26 cellular contexts compared by ENCODE assay signal in genomic region chr4:155603360-155603891, GRCh38.
A peak's percentile ranks its signal among the peaks of the same experiment; 100 is the strongest.
DNase-seq lines count a peak whose midpoint lies in the region; FAIRE-seq and TF ChIP-seq lines count a peak whose summit lies in the region.
"Had no signal": no experiment of that assay in that cellular context is flagged by ENCODE, and none has a peak within 500 bp of the region (broad histone marks: within the 10 kb centered on the region; RNA-seq: fewer than 3 reads in every experiment).

No MANE protein-coding gene starts in this region.

- H3K4me2 ChIP-seq in MM.1S (ENCODE audit: low read depth, low read length): peak overlapping the region; percentile 43; the same call in 1 of the 2 replicates

- H3K9ac ChIP-seq in MM.1S (ENCODE audit: low read length): no peak overlapping the region

- no peak for TF ChIP-seq CTCF in breast epithelium (IDR thresholded peaks at IDR 0.05)
- no peak for TF ChIP-seq CTCF in MCF 10A (IDR thresholded peaks at IDR 0.05; ENCODE audit: unreplicated experiment)
- TF ChIP-seq CTCF in MM.1S (IDR thresholded peaks at IDR 0.05; ENCODE audit: low read length): no peak
- TF ChIP-seq CTCF in epithelial cell of esophagus (IDR thresholded peaks at IDR 0.05; ENCODE audit: insufficient read depth, low read depth, low read length, missing control alignments): no peak

- TF ChIP-seq POLR2A in breast epithelium (IDR thresholded peaks at IDR 0.05): no peak

- DNase-seq in breast epithelium (ENCODE audit: low spot score in 2 of 2) (no peak), MCF 10A (ENCODE audit: unreplicated experiment) (no peak), MM.1S (peak; percentile 21), epithelial cell of esophagus (ENCODE audit: low read depth) (peak; percentile 48), urothelium cell line (ENCODE audit: low spot score) (peak; percentile 37), GDM1 (lab: John Stamatoyannopoulos, UW) (no peak)
- DNase-seq in stimulated activated CD4-positive, alpha-beta T cell treated with anti-CD3 and anti-CD28 coated beads, Interleukin-4, amount 100 ng/mL, for 24 hours: no peak
- no peak for DNase-seq in CD4-positive, alpha-beta memory T cell
- DNase-seq: activated effector memory CD4-positive, alpha-beta T cell treated with Interleukin-2 at 50 U/mL for 16 hours; AML-193; brain microvascular endothelial cell; CD8-positive, alpha-beta memory T cell; DMS53; NCI-H1436 treated with DMSO at 0.1 percent for 48 hours; NCI-H2171; NCI-H524 treated with DMSO at 0.1 percent for 48 hours; stimulated activated CD4-positive, alpha-beta T cell treated with anti-CD3 and anti-CD28 coated beads, Interleukin-2, amount 100 ng/mL, for 24 hours; stimulated activated naive B cell treated with anti-CD40 and anti-IgM and Interleukin-4, amounts not matched to agents 10 μg/mL and 1 μg/mL and 100 μg/mL, for 72 hours had no signal

- no peaks in the 10 kb centered on the region for H3K27me3 Mint-ChIP-seq in MCF 10A (ENCODE audit: insufficient read depth, unreplicated experiment)
- H3K27me3 Mint-ChIP-seq in CD4-positive, alpha-beta memory T cell: no peaks in the 10 kb centered on the region
- H3K27me3 Mint-ChIP-seq: CD8-positive, alpha-beta memory T cell; stimulated activated naive B cell treated with anti-CD40 and anti-IgM and Interleukin-4, amounts not matched to agents 10 μg/mL and 1 μg/mL and 100 μg/mL, for 72 hours had no signal

- H3K27ac ChIP-seq in breast epithelium (peak overlapping the region; percentile 77 to 87), MM.1S (ENCODE audit: low read length) (no peak overlapping the region)
- H3K27ac ChIP-seq in CD4-positive, alpha-beta memory T cell (ENCODE audit: low read depth, low read length): no peak overlapping the region
- H3K27ac ChIP-seq: 22Rv1, brain microvascular endothelial cell, coronary artery, neutrophil, SK-N-MC, thoracic aorta had no signal

- H2AFZ ChIP-seq in MM.1S (ENCODE audit: low read length): peak overlapping the region; percentile 55

- H4K20me1 ChIP-seq in MM.1S (ENCODE audit: insufficient read depth, low read length): no peaks in the 10 kb centered on the region

- H3K9me3 Mint-ChIP-seq in MCF 10A (ENCODE audit: unreplicated experiment): no peaks in the 10 kb centered on the region
- H3K9me3 Mint-ChIP-seq in CD4-positive, alpha-beta memory T cell: no peaks in the 10 kb centered on the region
- H3K9me3 Mint-ChIP-seq: CD8-positive, alpha-beta memory T cell; stimulated activated naive B cell treated with anti-CD40 and anti-IgM and Interleukin-4, amounts not matched to agents 10 μg/mL and 1 μg/mL and 100 μg/mL, for 72 hours; T-helper 2 cell treated with Interferon-gamma antibody and Interleukin-4, amounts not matched to agents 5 μg/mL and 100 μg/mL, for 36 hours had no signal

- no peaks in the 10 kb centered on the region for H3K27me3 ChIP-seq in breast epithelium
- no peaks in the 10 kb centered on the region for H3K27me3 ChIP-seq in MM.1S (replicated peaks; ENCODE audit: insufficient read depth, low read length)
- no peaks in the 10 kb centered on the region for H3K27me3 ChIP-seq in CD4-positive, alpha-beta memory T cell (ENCODE audit: insufficient read depth, low read length)
- H3K27me3 ChIP-seq: brain microvascular endothelial cell, neutrophil had no signal

- POLR2A ChIA-PET in MCF 10A (lab: Yijun Ruan, JAX): no interaction called here
- POLR2A ChIA-PET in CD4-positive, alpha-beta memory T cell (lab: Charles Lee; ENCODE audit: partially characterized antibody): no interaction called here

- H3K4me3 Mint-ChIP-seq in MCF 10A (ENCODE audit: unreplicated experiment): no peak overlapping the region
- no peak overlapping the region for H3K4me3 Mint-ChIP-seq in CD4-positive, alpha-beta memory T cell
- H3K4me3 Mint-ChIP-seq: CD8-positive, alpha-beta memory T cell; stimulated activated naive B cell treated with anti-CD40 and anti-IgM and Interleukin-4, amounts not matched to agents 10 μg/mL and 1 μg/mL and 100 μg/mL, for 72 hours; T-helper 2 cell treated with Interferon-gamma antibody and Interleukin-4, amounts not matched to agents 5 μg/mL and 100 μg/mL, for 36 hours had no signal

- no peaks in the 10 kb centered on the region for H3K9me2 ChIP-seq in MM.1S (replicated peaks; ENCODE audit: insufficient read depth, low read length)

- no peaks in the 10 kb centered on the region for H3K36me3 Mint-ChIP-seq in MCF 10A (ENCODE audit: insufficient read depth, unreplicated experiment)
- H3K36me3 Mint-ChIP-seq in CD4-positive, alpha-beta memory T cell: no peaks in the 10 kb centered on the region
- H3K36me3 Mint-ChIP-seq: CD8-positive, alpha-beta memory T cell; stimulated activated naive B cell treated with anti-CD40 and anti-IgM and Interleukin-4, amounts not matched to agents 10 μg/mL and 1 μg/mL and 100 μg/mL, for 72 hours had no signal

- FAIRE-seq in urothelium cell line (lab: Jason Lieb, UNC): no peak

- no peak overlapping the region for H3K27ac Mint-ChIP-seq in MCF 10A (ENCODE audit: low read depth, unreplicated experiment)
- H3K27ac Mint-ChIP-seq in CD4-positive, alpha-beta memory T cell: no peak overlapping the region
- H3K27ac Mint-ChIP-seq: CD8-positive, alpha-beta memory T cell; stimulated activated naive B cell treated with anti-CD40 and anti-IgM and Interleukin-4, amounts not matched to agents 10 μg/mL and 1 μg/mL and 100 μg/mL, for 72 hours; T-helper 2 cell treated with Interferon-gamma antibody and Interleukin-4, amounts not matched to agents 5 μg/mL and 100 μg/mL, for 36 hours had no signal

- H3F3A ChIP-seq in MM.1S (ENCODE audit: insufficient read depth, low read length): peaks cover 4% of the 10 kb centered on the region; the same call in 1 of the 2 replicates

- intact Hi-C loops in breast epithelium (cut with DNase I; ENCODE audit: low total_unique reads): no loop called here
- intact Hi-C loops in MCF 10A (cut with micrococcal nuclease): no loop called here
- intact Hi-C loops in CD4-positive, alpha-beta memory T cell (cut with micrococcal nuclease): no loop called here

- H3K9me3 ChIP-seq in breast epithelium (no peaks in the 10 kb centered on the region), MM.1S (replicated peaks; ENCODE audit: insufficient read depth, low read length) (no peaks in the 10 kb centered on the region)
- no peaks in the 10 kb centered on the region for H3K9me3 ChIP-seq in CD4-positive, alpha-beta memory T cell (ENCODE audit: control insufficient read depth in 1 of 2, low read length in 2 of 2)
- H3K9me3 ChIP-seq: neutrophil, thoracic aorta had no signal

- H3K4me3 ChIP-seq in breast epithelium (peak overlapping the region in 1 of 3 donors; percentile 28), MM.1S (ENCODE audit: low read length) (no peak overlapping the region), epithelial cell of esophagus (ENCODE audit: low read length) (no peak overlapping the region)
- H3K4me3 ChIP-seq in CD4-positive, alpha-beta memory T cell (ENCODE audit: low read length in 2 of 2): no peak overlapping the region
- H3K4me3 ChIP-seq: coronary artery, lung, SK-N-MC, skin epidermis, thoracic aorta had no signal

- BruUV-seq in MCF 10A (replicated peaks; lab: Mats Ljungman, UMichigan): no TSS peak

- peaks cover 18% of the 10 kb centered on the region for H3K4me1 Mint-ChIP-seq in MCF 10A (ENCODE audit: insufficient read depth, unreplicated experiment)
- H3K4me1 Mint-ChIP-seq in CD4-positive, alpha-beta memory T cell: no peaks in the 10 kb centered on the region
- H3K4me1 Mint-ChIP-seq: CD8-positive, alpha-beta memory T cell; stimulated activated naive B cell treated with anti-CD40 and anti-IgM and Interleukin-4, amounts not matched to agents 10 μg/mL and 1 μg/mL and 100 μg/mL, for 72 hours had no signal

- H3K4me1 ChIP-seq in breast epithelium: no peaks in the 10 kb centered on the region
- H3K4me1 ChIP-seq in MM.1S (ENCODE audit: low read length): peaks cover 18% of the 10 kb centered on the region
- H3K4me1 ChIP-seq in CD4-positive, alpha-beta memory T cell (ENCODE audit: insufficient read depth, low read length): no peaks in the 10 kb centered on the region

- H3K79me2 ChIP-seq in MM.1S (ENCODE audit: low read length): no peaks in the 10 kb centered on the region

- CTCF ChIA-PET in MCF 10A (lab: Yijun Ruan, JAX): interaction anchor here (1.5 kb wide), 1 partner anchor 9 kb away, joined by 4 read pairs; no protein-coding TSS in a partner anchor
- CTCF ChIA-PET in CD4-positive, alpha-beta memory T cell (lab: Charles Lee; ENCODE audit: partially characterized antibody): no interaction called here

- H3K36me3 ChIP-seq in breast epithelium (no peaks in the 10 kb centered on the region), MM.1S (replicated peaks; ENCODE audit: insufficient read depth, low read length) (no peaks in the 10 kb centered on the region)
- no peaks in the 10 kb centered on the region for H3K36me3 ChIP-seq in CD4-positive, alpha-beta memory T cell (ENCODE audit: insufficient read depth, low read length)
- H3K36me3 ChIP-seq: brain microvascular endothelial cell, neutrophil, thoracic aorta had no signal

Comparison
In these comparisons a context has a peak if more than half of its experiments do, and no peak if none do; other contexts are left out.
1. DNase-seq: peak in MM.1S (single experiment), epithelial cell of esophagus (single experiment) and urothelium cell line (single experiment); none in breast epithelium (0 of 2), MCF 10A (single experiment), stimulated activated CD4-positive, alpha-beta T cell treated with anti-CD3 and anti-CD28 coated beads, Interleukin-4, amount 100 ng/mL, for 24 hours (single experiment), CD4-positive, alpha-beta memory T cell (0 of 5) and GDM1 (single experiment).
2. H3K27ac ChIP-seq: peak in breast epithelium (2 of 2); none in MM.1S (single experiment) and CD4-positive, alpha-beta memory T cell (single experiment).